ENCODE assay signal across 8 cellular contexts in genomic region chr3:142595951-142596725, GRCh38. TPM values are rescaled to one million over a fixed set of nuclear protein-coding genes. Genes with fewer than 3 reads are reported as not detected.
DNase-seq lines count a peak whose midpoint lies in the region; ATAC-seq lines count a peak whose summit lies in the region.

Gene PLS1 (plus strand): TSS chr3:142596393. CDS start chr3:142664238, 67,845 bp downstream.

- peaks cover 15 to 26% (median 21%) of the 10 kb centered on the region in 3 donors for H3K4me1 Mint-ChIP-seq in CD8-positive, alpha-beta memory T cell

- H2BK15ac ChIP-seq in mesenchymal stem cell (ENCODE audit: low read depth, poor library complexity, severe bottlenecking), result no peak within 1 kb of the TSS

- peak within 1 kb of the TSS; percentile 72 to 98 (median 94) for H3K27ac Mint-ChIP-seq in CD8-positive, alpha-beta memory T cell

- peaks cover 16% of the 10 kb centered on the region for H3K79me1 ChIP-seq in mesenchymal stem cell (replicated peaks; ENCODE audit: low read length, poor library complexity, severe bottlenecking)

- peaks cover 2 to 12% of the 10 kb centered on the region in 2 donors for H3K27me3 Mint-ChIP-seq in CD8-positive, alpha-beta memory T cell

- peak within 1 kb of the TSS; percentile 35 for H2AK5ac ChIP-seq in mesenchymal stem cell (ENCODE audit: low read length, severe bottlenecking)

- H3K23ac ChIP-seq in mesenchymal stem cell (ENCODE audit: low read length in 2 of 2), result peak within 1 kb of the TSS in 1 of 2 experiments; percentile 97

- peak within 1 kb of the TSS; percentile 93 for H3K4me3 ChIP-seq in CD8-positive, alpha-beta memory T cell (ENCODE audit: low read length)
- H3K4me3 ChIP-seq in effector memory CD4-positive, alpha-beta T cell (ENCODE audit: insufficient read depth, low read depth, low read length, poor library complexity, severe bottlenecking), result peak within 1 kb of the TSS; percentile 88
- H3K4me3 ChIP-seq in mesenchymal stem cell (ENCODE audit: insufficient read depth in 1 of 2, low read depth in 1 of 2, low read length in 2 of 2), result peak within 1 kb of the TSS; percentile 71 to 91

- CTCF ChIA-PET in CD8-positive, alpha-beta memory T cell (lab: Charles Lee), result interaction anchor here (2.0 to 3.1 kb wide), 2 partner anchors 9 to 18 kb away, joined by 9 to 15 read pairs; partner anchors contain the start of gene ATR

- no peaks in the 10 kb centered on the region for H3K4me1 ChIP-seq in CD8-positive, alpha-beta memory T cell (ENCODE audit: insufficient read depth, low read length)
- H3K4me1 ChIP-seq in effector memory CD4-positive, alpha-beta T cell (ENCODE audit: control insufficient read depth, insufficient read depth, low read length, poor library complexity, severe bottlenecking), result peaks cover 6% of the 10 kb centered on the region
- no peaks in the 10 kb centered on the region for H3K4me1 ChIP-seq in mesenchymal stem cell (ENCODE audit: control insufficient read depth, insufficient read depth, low read depth, low read length)

- DNase-seq in CD8-positive, alpha-beta memory T cell, result peak; percentile 73 to 87 (median 83)
- peak; percentile 96 for DNase-seq in NCI-H82 (lab: John Stamatoyannopoulos, UW)
- peak; percentile 54 to 74 for DNase-seq in activated CD8-positive, alpha-beta memory T cell treated with anti-CD3 and anti-CD28 coated beads for 1 hour (ENCODE audit: extremely low read depth in 1 of 2, low read depth in 1 of 2)
- peak; percentile 70 to 79 (median 78) for DNase-seq in effector memory CD4-positive, alpha-beta T cell
- peak; percentile 84 for DNase-seq in mesenchymal stem cell
- DNase-seq in stimulated activated CD8-positive, alpha-beta memory T cell treated with anti-CD3 and anti-CD28 coated beads, Interleukin-12 subunit alpha, Interleukin-12 subunit beta, amount 100 ng/mL, for 4 hours (ENCODE audit: low read depth), result peak; percentile 78

- H3K9me3 ChIP-seq in CD8-positive, alpha-beta memory T cell (ENCODE audit: low read length), result no peaks in the 10 kb centered on the region
- H3K9me3 ChIP-seq in effector memory CD4-positive, alpha-beta T cell (ENCODE audit: control insufficient read depth, low read length), result no peaks in the 10 kb centered on the region
- H3K9me3 ChIP-seq in mesenchymal stem cell (ENCODE audit: control insufficient read depth, low read length), result no peaks in the 10 kb centered on the region

- H4K8ac ChIP-seq in mesenchymal stem cell (ENCODE audit: low read length), result peak within 1 kb of the TSS; percentile 22

- peak within 1 kb of the TSS in 1 of 2 experiments; percentile 60 for H2BK12ac ChIP-seq in mesenchymal stem cell (ENCODE audit: low read length in 2 of 2)

- H3K4ac ChIP-seq in mesenchymal stem cell (ENCODE audit: low read depth in 1 of 2, low read length in 2 of 2), result peak within 1 kb of the TSS in 1 of 2 experiments; percentile 49

- peak within 1 kb of the TSS; percentile 53 to 62 for H3K18ac ChIP-seq in mesenchymal stem cell (ENCODE audit: low read depth in 1 of 2, low read length in 2 of 2)

- H3K9ac ChIP-seq in mesenchymal stem cell (ENCODE audit: low read length), result peak within 1 kb of the TSS; percentile 62

- H3K9me3 Mint-ChIP-seq in CD8-positive, alpha-beta memory T cell, result no peaks in the 10 kb centered on the region

- under 1% methylated on average over 45 of the region's 56 CpGs for WGBS in mesenchymal stem cell

- H4K91ac ChIP-seq in mesenchymal stem cell (ENCODE audit: low read length), result no peak within 1 kb of the TSS

- H3K27me3 ChIP-seq in CD8-positive, alpha-beta memory T cell (ENCODE audit: insufficient read depth, low read length, poor library complexity, severe bottlenecking), result no peaks in the 10 kb centered on the region
- H3K27me3 ChIP-seq in effector memory CD4-positive, alpha-beta T cell (replicated peaks; ENCODE audit: control insufficient read depth, insufficient read depth, low read length, poor library complexity, severe bottlenecking), result no peaks in the 10 kb centered on the region
- H3K27me3 ChIP-seq in mesenchymal stem cell (ENCODE audit: control insufficient read depth in 1 of 2, insufficient read depth in 1 of 2, low read length in 2 of 2), result peaks cover 0 to 13% of the 10 kb centered on the region in 2 experiments

- H2AFZ ChIP-seq in mesenchymal stem cell (ENCODE audit: low read depth, low read length), result peak within 1 kb of the TSS; percentile 99

- peak within 1 kb of the TSS; percentile 58 for H3K27ac ChIP-seq in CD8-positive, alpha-beta memory T cell (ENCODE audit: low read depth, low read length)
- peak within 1 kb of the TSS; percentile 40 for H3K27ac ChIP-seq in effector memory CD4-positive, alpha-beta T cell (ENCODE audit: insufficient read depth, low read length, poor library complexity, severe bottlenecking)
- peak within 1 kb of the TSS; percentile 95 for H3K27ac ChIP-seq in mesenchymal stem cell (ENCODE audit: low read length, poor library complexity, severe bottlenecking)

- peak within 1 kb of the TSS in 1 of 2 experiments; percentile 93 for H3K14ac ChIP-seq in mesenchymal stem cell (ENCODE audit: low read length in 2 of 2)

- POLR2A ChIA-PET in CD8-positive, alpha-beta memory T cell (lab: Charles Lee), result interaction anchor here (0.6 to 1.8 kb wide), 2 partner anchors 18 to 405 kb away, joined by 3 to 9 read pairs; partner anchors contain the start of gene ATR

- ATAC-seq in GM19452 (IDR thresholded peaks at IDR 0.05; ENCODE audit: unreplicated experiment), result peak; percentile 86
- peak; percentile 90 for ATAC-seq in HG03571 (IDR thresholded peaks at IDR 0.05; ENCODE audit: unreplicated experiment)

- peaks cover 0 to 5% (median 2%) of the 10 kb centered on the region in 3 donors for H3K36me3 Mint-ChIP-seq in CD8-positive, alpha-beta memory T cell

- no peaks in the 10 kb centered on the region for H3K36me3 ChIP-seq in CD8-positive, alpha-beta memory T cell (ENCODE audit: insufficient read depth, low read length)
- no peaks in the 10 kb centered on the region for H3K36me3 ChIP-seq in effector memory CD4-positive, alpha-beta T cell (ENCODE audit: control insufficient read depth, insufficient read depth, low read length)
- no peaks in the 10 kb centered on the region for H3K36me3 ChIP-seq in mesenchymal stem cell (ENCODE audit: control insufficient read depth in 1 of 2, insufficient read depth in 2 of 2, low read depth in 1 of 2, low read length in 2 of 2)

- peak within 1 kb of the TSS; percentile 73 for H3K4me2 ChIP-seq in mesenchymal stem cell (ENCODE audit: low read length, poor library complexity, severe bottlenecking)

- peak within 1 kb of the TSS; percentile 91 to 99 (median 98) for H3K4me3 Mint-ChIP-seq in CD8-positive, alpha-beta memory T cell

- peak within 1 kb of the TSS; percentile 97 for H2BK5ac ChIP-seq in mesenchymal stem cell (ENCODE audit: low read depth, low read length, poor library complexity, severe bottlenecking)

- H2BK120ac ChIP-seq in mesenchymal stem cell (ENCODE audit: low read depth, low read length), result no peak within 1 kb of the TSS

RNA-seq across cellular contexts. Expression of gene PLS1, which starts in this region (rescaled TPM):
- 1 to 10 TPM; 3.7 to 4.1 TPM for total RNA-seq in CD8-positive, alpha-beta memory T cell
- polyA plus RNA-seq in CD8-positive, alpha-beta memory T cell, result 4.0 TPM
- polyA plus RNA-seq in mesenchymal stem cell (2013, experiment 1 of 2), result 0.68 TPM
- polyA plus RNA-seq in mesenchymal stem cell (2013, experiment 2 of 2), result 0.70 TPM

Comparison
In these comparisons a context has a peak if more than half of its experiments do, and no peak if none do; other contexts are left out.
1. Peak in every context shown above with its lines: DNase-seq, ATAC-seq, H3K4me3 ChIP-seq and H3K27ac ChIP-seq.
2. H3K27ac ChIP-seq: peak in every context shown above with its lines; median percentile 95 in mesenchymal stem cell; 58 in CD8-positive, alpha-beta memory T cell; 40 in effector memory CD4-positive, alpha-beta T cell.